ENCODE assay signal across 1 cellular context in genomic region chr19:38564981-38565685, GRCh38.
A peak's percentile ranks its signal among the peaks of the same experiment; 100 is the strongest.
TF ChIP-seq lines count a peak whose summit lies in the region.

No MANE protein-coding gene starts in this region.

TF ChIP-seq in GM12878, 131 proteins besides CTCF, POLR2A, EP300 and RAD21:
- no peak for TF ChIP-seq IKZF2 (IDR thresholded peaks at IDR 0.05)
- TF ChIP-seq TCF7 (IDR thresholded peaks at IDR 0.05; ENCODE audit: borderline replicate concordance), result no peak
- TF ChIP-seq, protein P1, sequence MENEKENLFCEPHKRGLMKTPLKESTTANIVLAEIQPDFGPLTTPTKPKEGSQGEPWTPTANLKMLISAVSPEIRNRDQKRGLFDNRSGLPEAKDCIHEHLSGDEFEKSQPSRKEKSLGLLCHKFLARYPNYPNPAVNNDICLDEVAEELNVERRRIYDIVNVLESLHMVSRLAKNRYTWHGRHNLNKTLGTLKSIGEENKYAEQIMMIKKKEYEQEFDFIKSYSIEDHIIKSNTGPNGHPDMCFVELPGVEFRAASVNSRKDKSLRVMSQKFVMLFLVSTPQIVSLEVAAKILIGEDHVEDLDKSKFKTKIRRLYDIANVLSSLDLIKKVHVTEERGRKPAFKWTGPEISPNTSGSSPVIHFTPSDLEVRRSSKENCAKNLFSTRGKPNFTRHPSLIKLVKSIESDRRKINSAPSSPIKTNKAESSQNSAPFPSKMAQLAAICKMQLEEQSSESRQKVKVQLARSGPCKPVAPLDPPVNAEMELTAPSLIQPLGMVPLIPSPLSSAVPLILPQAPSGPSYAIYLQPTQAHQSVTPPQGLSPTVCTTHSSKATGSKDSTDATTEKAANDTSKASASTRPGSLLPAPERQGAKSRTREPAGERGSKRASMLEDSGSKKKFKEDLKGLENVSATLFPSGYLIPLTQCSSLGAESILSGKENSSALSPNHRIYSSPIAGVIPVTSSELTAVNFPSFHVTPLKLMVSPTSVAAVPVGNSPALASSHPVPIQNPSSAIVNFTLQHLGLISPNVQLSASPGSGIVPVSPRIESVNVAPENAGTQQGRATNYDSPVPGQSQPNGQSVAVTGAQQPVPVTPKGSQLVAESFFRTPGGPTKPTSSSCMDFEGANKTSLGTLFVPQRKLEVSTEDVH (IDR thresholded peaks at IDR 0.05; ENCODE audit: low read depth, partially characterized antibody), result no peak
- TF ChIP-seq IKZF1 (conservative IDR thresholded peaks at IDR 0.05), result peak; percentile 81
- peak; percentile 50; the same call in 1 of the 2 replicates for TF ChIP-seq PAX5 (IDR thresholded peaks at IDR 0.05; ENCODE audit: borderline replicate concordance, low read depth, low read length)
- TF ChIP-seq RB1 (IDR thresholded peaks at IDR 0.05; ENCODE audit: borderline replicate concordance), result 0 out of 2 replicates have a peak, but pooled peaks have one; percentile 24
- TF ChIP-seq SRF (IDR thresholded peaks at IDR 0.05; ENCODE audit: low read depth in 2 of 2, low read length in 2 of 2), result no peak
- peak; percentile 83 for TF ChIP-seq ZNF687 (IDR thresholded peaks at IDR 0.05)
- peak; percentile 88 for TF ChIP-seq GATAD2B (conservative IDR thresholded peaks at IDR 0.05; ENCODE audit: low read depth)
- TF ChIP-seq, protein P2, sequence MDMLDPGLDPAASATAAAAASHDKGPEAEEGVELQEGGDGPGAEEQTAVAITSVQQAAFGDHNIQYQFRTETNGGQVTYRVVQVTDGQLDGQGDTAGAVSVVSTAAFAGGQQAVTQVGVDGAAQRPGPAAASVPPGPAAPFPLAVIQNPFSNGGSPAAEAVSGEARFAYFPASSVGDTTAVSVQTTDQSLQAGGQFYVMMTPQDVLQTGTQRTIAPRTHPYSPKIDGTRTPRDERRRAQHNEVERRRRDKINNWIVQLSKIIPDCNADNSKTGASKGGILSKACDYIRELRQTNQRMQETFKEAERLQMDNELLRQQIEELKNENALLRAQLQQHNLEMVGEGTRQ (IDR thresholded peaks at IDR 0.05; ENCODE audit: borderline replicate concordance, low read depth, low read length), result no peak
- no peak for TF ChIP-seq POLR2AphosphoS5 (IDR thresholded peaks at IDR 0.05; ENCODE audit: low read length)
- TF ChIP-seq DPF2 (IDR thresholded peaks at IDR 0.05), result peak; percentile 83
- peak; percentile 48 for TF ChIP-seq HDAC6 (IDR thresholded peaks at IDR 0.05; ENCODE audit: unreplicated experiment)
- TF ChIP-seq LARP7 (IDR thresholded peaks at IDR 0.05), result peak; percentile 70
- no peak for TF ChIP-seq HDAC2 (IDR thresholded peaks at IDR 0.05)
- TF ChIP-seq ZNF207 (IDR thresholded peaks at IDR 0.05; ENCODE audit: borderline replicate concordance), result 0 out of 2 replicates have a peak, but pooled peaks have one; percentile 58
- TF ChIP-seq NR2F1 (conservative IDR thresholded peaks at IDR 0.05), result peak; percentile 41; the same call in 1 of the 2 replicates
- TF ChIP-seq EGR1 (IDR thresholded peaks at IDR 0.05; ENCODE audit: borderline replicate concordance in 1 of 2, low read depth in 2 of 2, low read length in 2 of 2), result peak in 1 of 2 experiments; percentile 77; a peak in 1 of 3 replicates
- no peak for TF ChIP-seq SMAD5 (IDR thresholded peaks at IDR 0.05; ENCODE audit: low read depth)
- TF ChIP-seq BHLHE40 (IDR thresholded peaks at IDR 0.05; ENCODE audit: borderline replicate concordance in 1 of 2, low read depth in 2 of 2, low read length in 1 of 2), result peak in 1 of 2 experiments; percentile 81; a peak in 1 of 4 replicates
